Comparison of ENCODE assay signal across 28 cellular contexts in the genomic region with DNA sequence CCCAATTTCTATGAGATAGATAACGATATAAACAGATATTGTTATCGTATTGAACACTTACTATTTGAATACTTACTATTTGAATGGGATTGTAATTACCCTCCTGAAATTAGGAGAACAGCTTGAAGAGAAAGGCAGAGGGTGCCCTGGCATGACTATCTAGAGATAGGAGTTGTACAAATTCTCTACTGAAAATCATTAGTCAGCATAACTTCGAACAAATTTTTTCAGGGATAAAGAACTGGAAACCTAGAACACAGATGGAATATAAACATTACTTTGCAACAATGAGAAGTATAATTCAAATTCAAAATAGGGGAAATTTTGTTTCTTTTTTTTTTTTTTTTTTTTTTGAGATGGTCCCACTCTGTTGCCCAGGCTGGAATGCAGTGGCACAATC.
"Had no signal": no experiment of that assay in that cellular context is flagged by ENCODE, and none has a peak within 500 bp of the region (broad histone marks: within the 10 kb centered on the region; RNA-seq: fewer than 3 reads in every experiment).

No MANE protein-coding gene starts in this region.

- H3K4me1 ChIP-seq: ascending aorta had no signal

- ATAC-seq: activated CD8-positive, alpha-beta T cell treated with anti-CD3 and anti-CD28 coated beads for 36 hours; activated naive CD8-positive, alpha-beta T cell treated with anti-CD3 and anti-CD28 coated beads, Interleukin-2, amount 50 U/mL, for 24 hours had no signal

- DNase-seq: activated B cell treated with CpG ODN at 0.5 μM for 24 hours; activated CD4-positive, alpha-beta memory T cell treated with anti-CD3 and anti-CD28 coated beads for 36 hours; activated CD4-positive, alpha-beta T cell treated with anti-CD3 and anti-CD28 coated beads for 4 hours; activated CD4-positive, alpha-beta T cell treated with anti-CD3 and anti-CD28 coated beads, Interleukin-2, amount 10 ng/mL, durations not matched to agents 24 days and 14 days; activated CD4-positive, alpha-beta T cell treated with anti-CD3 and anti-CD28 coated beads, Interleukin-2, amount 50 U/mL, for 1 hour; activated CD4-positive, alpha-beta T cell treated with anti-CD3 and anti-CD28 coated beads, Interleukin-2, amount 50 U/mL, for 4 hours; activated CD4-positive, CD25-positive, alpha-beta regulatory T cell treated with anti-CD3 and anti-CD28 coated beads, Interleukin-2, amount 50 U/mL, for 72 hours; activated CD8-positive, alpha-beta memory T cell treated with anti-CD3 and anti-CD28 coated beads, Interleukin-2, amount 50 U/mL, for 4 hours; activated CD8-positive, alpha-beta T cell treated with anti-CD3 and anti-CD28 coated beads for 36 hours; activated effector memory CD4-positive, alpha-beta T cell treated with Interleukin-2 at 50 U/mL for 16 hours; activated gamma-delta T cell; activated naive CD4-positive, alpha-beta T cell treated with anti-CD3 and anti-CD28 coated beads, Interleukin-2, amount 10 ng/mL, durations not matched to agents 7 days and 5 days; activated naive CD4-positive, alpha-beta T cell treated with Interleukin-2 at 50 U/mL for 16 hours; activated naive CD8-positive, alpha-beta T cell treated with anti-CD3 and anti-CD28 coated beads, Interleukin-2, amount 10 ng/mL, durations not matched to agents 7 days and 5 days; activated naive CD8-positive, alpha-beta T cell treated with anti-CD3 and anti-CD28 coated beads, Interleukin-2, amount 50 U/mL, for 24 hours; activated T-cell treated with anti-CD3 and anti-CD28 coated beads, Interleukin-2, amount 50 U/mL, for 24 hours; activated T-cell treated with anti-CD3 and anti-CD28 coated beads, Interleukin-2, amount 50 U/mL, for 48 hours; amygdala; anterior cingulate cortex; caudate nucleus; cerebellar nuclear complex; T-helper 2 cell; T-helper 9 cell had no signal

- FAIRE-seq: bronchial epithelial cell, TTC549 had no signal

- H3K27ac ChIP-seq: ascending aorta, cardiac muscle cell, VCaP had no signal

- H3K9me3 ChIP-seq: ascending aorta had no signal

- H3K4me3 ChIP-seq: ascending aorta, cardiac muscle cell had no signal

- H3K36me3 ChIP-seq: ascending aorta, cardiac muscle cell had no signal

- H3K27me3 ChIP-seq: ascending aorta, cardiac muscle cell had no signal
